ENCODE assay signal across 1 cellular context in genomic region chr2:42147641-42148274, GRCh38.
TF ChIP-seq lines count a peak whose summit lies in the region.

No MANE protein-coding gene starts in this region.

TF ChIP-seq in HepG2, 621 proteins besides CTCF, POLR2A, EP300 and RAD21 (continued from another document and continues in another):
- TF ChIP-seq MLXIP (CRISPR knock-in tag; IDR thresholded peaks at IDR 0.05; ENCODE audit: borderline replicate concordance): no peak
- peak; percentile 34; the same call in 1 of the 2 replicates for TF ChIP-seq ZFX (CRISPR knock-in tag; IDR thresholded peaks at IDR 0.05; ENCODE audit: low read depth)
- no peak for TF ChIP-seq TBL1XR1 (IDR thresholded peaks at IDR 0.05; ENCODE audit: borderline replicate concordance, low read length, partially characterized antibody)
- no peak for TF ChIP-seq REL (CRISPR knock-in tag; conservative IDR thresholded peaks at IDR 0.05)
- no peak for TF ChIP-seq ZNF777 (CRISPR knock-in tag; IDR thresholded peaks at IDR 0.05)
- TF ChIP-seq NCOA5 (CRISPR knock-in tag; IDR thresholded peaks at IDR 0.05): no peak
- no peak for TF ChIP-seq FOXO1 (CRISPR knock-in tag; IDR thresholded peaks at IDR 0.05)
- TF ChIP-seq HNRNPL (IDR thresholded peaks at IDR 0.05; ENCODE audit: low read depth, low read length): no peak
- no peak for TF ChIP-seq ZFP1 (CRISPR knock-in tag; IDR thresholded peaks at IDR 0.05)
- TF ChIP-seq ZNF256 (CRISPR knock-in tag; conservative IDR thresholded peaks at IDR 0.05): no peak
- no peak for TF ChIP-seq RFX5 (IDR thresholded peaks at IDR 0.05; ENCODE audit: low read depth, low read length)
- TF ChIP-seq SOX6 (IDR thresholded peaks at IDR 0.05): no peak
- TF ChIP-seq SOX6 (CRISPR knock-in tag; IDR thresholded peaks at IDR 0.05): 0 out of 2 replicates have a peak, but pooled peaks have one; percentile 42
- TF ChIP-seq GRHL1 (CRISPR knock-in tag; conservative IDR thresholded peaks at IDR 0.05): no peak
- no peak for TF ChIP-seq ZMYM3 (CRISPR knock-in tag; IDR thresholded peaks at IDR 0.05)
- no peak for TF ChIP-seq ZNF747 (CRISPR knock-in tag; IDR thresholded peaks at IDR 0.05; ENCODE audit: borderline replicate concordance)
- TF ChIP-seq ATRX (CRISPR knock-in tag; IDR thresholded peaks at IDR 0.05; ENCODE audit: borderline replicate concordance): no peak
- no peak for TF ChIP-seq ZNF761 (CRISPR knock-in tag; conservative IDR thresholded peaks at IDR 0.05)
- TF ChIP-seq E2F1 (CRISPR knock-in tag; IDR thresholded peaks at IDR 0.05): no peak
- no peak for TF ChIP-seq ATF6 (CRISPR knock-in tag; conservative IDR thresholded peaks at IDR 0.05)
- TF ChIP-seq MBNL3 (CRISPR knock-in tag; conservative IDR thresholded peaks at IDR 0.05): no peak
- no peak for TF ChIP-seq CBX5 (CRISPR knock-in tag; IDR thresholded peaks at IDR 0.05; ENCODE audit: borderline replicate concordance)
- TF ChIP-seq FOXK1 (CRISPR knock-in tag; IDR thresholded peaks at IDR 0.05; ENCODE audit: borderline replicate concordance, low read depth): peak; percentile 54; the same call in 1 of the 2 replicates
- peak; percentile 71; the same call in 1 of the 2 replicates for TF ChIP-seq SALL1 (CRISPR knock-in tag; IDR thresholded peaks at IDR 0.05)
- TF ChIP-seq SP1 (IDR thresholded peaks at IDR 0.05): no peak
- no peak for TF ChIP-seq SP1 (CRISPR knock-in tag; IDR thresholded peaks at IDR 0.05)
- TF ChIP-seq ZNF292 (CRISPR knock-in tag; IDR thresholded peaks at IDR 0.05; ENCODE audit: borderline replicate concordance, low read depth): peak; percentile 77; the same call in 1 of the 2 replicates
- peak; percentile 4; the same call in 1 of the 2 replicates for TF ChIP-seq PHF21A (CRISPR knock-in tag; IDR thresholded peaks at IDR 0.05)
- no peak for TF ChIP-seq ZNF496 (CRISPR knock-in tag; IDR thresholded peaks at IDR 0.05; ENCODE audit: insufficient replicate concordance)
- TF ChIP-seq CHD4 (IDR thresholded peaks at IDR 0.05; ENCODE audit: borderline replicate concordance, low read length): no peak; the same call in 1 of the 2 replicates
- TF ChIP-seq ATAD3A (CRISPR knock-in tag; IDR thresholded peaks at IDR 0.05): no peak
- TF ChIP-seq TSC22D2 (CRISPR knock-in tag; IDR thresholded peaks at IDR 0.05; ENCODE audit: borderline replicate concordance): no peak
- TF ChIP-seq RNF219 (CRISPR knock-in tag; IDR thresholded peaks at IDR 0.05): no peak
- peak; percentile 64; the same call in 1 of the 2 replicates for TF ChIP-seq GATAD2A (CRISPR knock-in tag; IDR thresholded peaks at IDR 0.05)
- TF ChIP-seq HOXA5 (CRISPR knock-in tag; IDR thresholded peaks at IDR 0.05): peak; percentile 42; the same call in 1 of the 2 replicates
- TF ChIP-seq PPARG (CRISPR knock-in tag; conservative IDR thresholded peaks at IDR 0.05): 0 out of 2 replicates have a peak, but pooled peaks have one; percentile 7
- no peak for TF ChIP-seq ZFP36L2 (CRISPR knock-in tag; IDR thresholded peaks at IDR 0.05)
- TF ChIP-seq GLMP (CRISPR knock-in tag; IDR thresholded peaks at IDR 0.05; ENCODE audit: borderline replicate concordance): no peak
- no peak for TF ChIP-seq ZFP82 (CRISPR knock-in tag; IDR thresholded peaks at IDR 0.05; ENCODE audit: borderline replicate concordance)
- no peak for TF ChIP-seq HNF1A (IDR thresholded peaks at IDR 0.05; ENCODE audit: low read depth)
- TF ChIP-seq HNF1A (CRISPR knock-in tag; IDR thresholded peaks at IDR 0.05; ENCODE audit: borderline replicate concordance): no peak
- TF ChIP-seq ATF3 (CRISPR knock-in tag; IDR thresholded peaks at IDR 0.05): no peak
- peak; percentile 31; the same call in 1 of the 2 replicates for TF ChIP-seq FOXP4 (CRISPR knock-in tag; IDR thresholded peaks at IDR 0.05)
- TF ChIP-seq ZNF138 (CRISPR knock-in tag; IDR thresholded peaks at IDR 0.05; ENCODE audit: low read depth): no peak
- no peak for TF ChIP-seq NPAS2 (CRISPR knock-in tag; IDR thresholded peaks at IDR 0.05; ENCODE audit: borderline replicate concordance)
- no peak for TF ChIP-seq FOXP1 (IDR thresholded peaks at IDR 0.05)
- peak; percentile 37; the same call in 1 of the 2 replicates for TF ChIP-seq FOXP1 (CRISPR knock-in tag; IDR thresholded peaks at IDR 0.05)
- TF ChIP-seq MYNN (CRISPR knock-in tag; IDR thresholded peaks at IDR 0.05; ENCODE audit: low read depth): no peak
- TF ChIP-seq KMT2B (CRISPR knock-in tag; IDR thresholded peaks at IDR 0.05): peak; percentile 63
- TF ChIP-seq ZNF12 (CRISPR knock-in tag; IDR thresholded peaks at IDR 0.05): no peak
- TF ChIP-seq PITX1 (CRISPR knock-in tag; IDR thresholded peaks at IDR 0.05): no peak
- TF ChIP-seq SIX4 (CRISPR knock-in tag; IDR thresholded peaks at IDR 0.05): no peak
